Comparison of ENCODE assay signal across 8 cellular contexts in genomic region chr21:42097860-42098259, GRCh38. TPM values are rescaled to one million over a fixed set of nuclear protein-coding genes. Genes with fewer than 3 reads are reported as not detected.
DNase-seq lines count a peak whose midpoint lies in the region; ATAC-seq lines count a peak whose summit lies in the region.

No MANE protein-coding gene starts in this region.

- H3K9me3 ChIP-seq in mucosa of stomach (ENCODE audit: control insufficient read depth, low read length), result peaks cover 3% of the 10 kb centered on the region

- no peak for ATAC-seq in HG03565 (IDR thresholded peaks at IDR 0.05; ENCODE audit: unreplicated experiment)
- ATAC-seq in stimulated activated naive CD8-positive, alpha-beta T cell treated with anti-CD3 and anti-CD28 coated beads, Interleukin-15, Interleukin-2, amounts not matched to agents 100 U/mL and 50 U/mL, for 24 hours, result no peak

- H3K4me3 ChIP-seq in mucosa of stomach (ENCODE audit: low read length), result no peak overlapping the region

- peaks cover 34% of the 10 kb centered on the region for H3K4me1 ChIP-seq in mucosa of stomach (ENCODE audit: control insufficient read depth, insufficient read depth, low read length)

- no peaks in the 10 kb centered on the region for H3K36me3 ChIP-seq in mucosa of stomach (ENCODE audit: control insufficient read depth, insufficient read depth, low read length)

- H3K27me3 ChIP-seq in mucosa of stomach (ENCODE audit: control insufficient read depth, insufficient read depth, low read length), result no peaks in the 10 kb centered on the region

- peak overlapping the region; percentile 36 for H3K9ac ChIP-seq in mucosa of stomach (ENCODE audit: low read length)

- DNase-seq in NCI-H1694 (lab: John Stamatoyannopoulos, UW) (peak; percentile 20), NCI-H1694 treated with DMSO at 0.1 percent for 48 hours (lab: John Stamatoyannopoulos, UW) (no peak), NCI-H69 (lab: John Stamatoyannopoulos, UW) (peak; percentile 86), dermis blood vessel endothelial cell (peak; percentile 98), G401 (ENCODE audit: low spot score) (no peak)
- no peak for DNase-seq in stimulated activated naive CD8-positive, alpha-beta T cell treated with anti-CD3 and anti-CD28 coated beads, Interleukin-15, Interleukin-2, amounts not matched to agents 100 U/mL and 50 U/mL, for 24 hours

- in situ Hi-C loops in G401 (cut with HindIII; ENCODE audit: low sequenced_read_pairs), result no loop called here

RNA-seq across cellular contexts. Expression of gene UMODL1, which starts 26.7 kb away (rescaled TPM):
- not detected in 2 replicates for total RNA-seq in dermis blood vessel endothelial cell
- total RNA-seq in G401 (2014; rRNA removed; shearing (Covaris generic)), result not detected in 2 replicates

Comparison
In these comparisons a context has a peak if more than half of its experiments do, and no peak if none do; other contexts are left out.
1. DNase-seq: peak in NCI-H1694 (single experiment), NCI-H69 (single experiment) and dermis blood vessel endothelial cell (single experiment); none in NCI-H1694 treated with DMSO at 0.1 percent for 48 hours (single experiment), stimulated activated naive CD8-positive, alpha-beta T cell treated with anti-CD3 and anti-CD28 coated beads, Interleukin-15, Interleukin-2, amounts not matched to agents 100 U/mL and 50 U/mL, for 24 hours (single experiment) and G401 (single experiment).